In genomic region chr1:154742586-154742985, GRCh38 we compare ENCODE assay signal across 19 cellular contexts.
"Had no signal": no experiment of that assay in that cellular context is flagged by ENCODE, and none has a peak within 500 bp of the region (broad histone marks: within the 10 kb centered on the region; RNA-seq: fewer than 3 reads in every experiment).

No MANE protein-coding gene starts in this region.

- H3K4me3 Mint-ChIP-seq: activated CD4-positive, alpha-beta T cell treated with anti-CD3 and anti-CD28 coated beads, Interleukin-2, amount 10 ng/mL, durations not matched to agents 24 days and 14 days; activated CD8-positive, alpha-beta T cell treated with anti-CD3 and anti-CD28 coated beads, Interleukin-2, amount 10 ng/mL, durations not matched to agents 7 days and 5 days; activated naive CD8-positive, alpha-beta T cell treated with anti-CD3 and anti-CD28 coated beads for 36 hours; activated T-cell treated with anti-CD3 and anti-CD28 coated beads, Interleukin-2, amount 50 U/mL, for 72 hours; dendritic cell treated with granulocyte-macrophage colony-stimulating factor and Interleukin-4, amounts not matched to agents 40 ng/mL and 50 ng/mL, for 4 days; immature natural killer cell; memory B cell; neural crest cell; stimulated activated memory B cell treated with anti-CD40 and anti-IgM and Interleukin-4, amounts not matched to agents 10 μg/mL and 1 μg/mL and 100 μg/mL, for 72 hours had no signal

- H3K36me3 ChIP-seq: heart left ventricle, ovary, thyroid gland had no signal

- H3K27ac Mint-ChIP-seq: activated CD4-positive, alpha-beta T cell treated with anti-CD3 and anti-CD28 coated beads, Interleukin-2, amount 10 ng/mL, durations not matched to agents 24 days and 14 days; activated CD8-positive, alpha-beta T cell treated with anti-CD3 and anti-CD28 coated beads, Interleukin-2, amount 10 ng/mL, durations not matched to agents 7 days and 5 days; activated naive CD8-positive, alpha-beta T cell treated with anti-CD3 and anti-CD28 coated beads for 36 hours; activated T-cell treated with anti-CD3 and anti-CD28 coated beads, Interleukin-2, amount 50 U/mL, for 72 hours; dendritic cell treated with granulocyte-macrophage colony-stimulating factor and Interleukin-4, amounts not matched to agents 40 ng/mL and 50 ng/mL, for 4 days; immature natural killer cell; memory B cell; stimulated activated memory B cell treated with anti-CD40 and anti-IgM and Interleukin-4, amounts not matched to agents 10 μg/mL and 1 μg/mL and 100 μg/mL, for 72 hours had no signal

- H3K9me3 Mint-ChIP-seq: activated naive CD8-positive, alpha-beta T cell treated with anti-CD3 and anti-CD28 coated beads for 36 hours; activated T-cell treated with anti-CD3 and anti-CD28 coated beads, Interleukin-2, amount 50 U/mL, for 72 hours; dendritic cell treated with granulocyte-macrophage colony-stimulating factor and Interleukin-4, amounts not matched to agents 40 ng/mL and 50 ng/mL, for 4 days; immature natural killer cell; memory B cell had no signal

- ATAC-seq: activated CD8-positive, alpha-beta T cell treated with anti-CD3 and anti-CD28 coated beads, Interleukin-2, amount 10 ng/mL, durations not matched to agents 7 days and 5 days; activated T-cell treated with anti-CD3 and anti-CD28 coated beads, Interleukin-2, amount 50 U/mL, for 72 hours; stimulated activated memory B cell treated with anti-CD40 and anti-IgM and Interleukin-4, amounts not matched to agents 10 μg/mL and 1 μg/mL and 100 μg/mL, for 72 hours had no signal

- H3K27ac ChIP-seq: epithelial cell of prostate, ovary, thyroid gland had no signal

- DNase-seq: activated CD4-positive, alpha-beta T cell treated with anti-CD3 and anti-CD28 coated beads, Interleukin-2, amount 10 ng/mL, durations not matched to agents 24 days and 14 days; activated CD4-positive, CD25-positive, alpha-beta regulatory T cell; activated CD8-positive, alpha-beta memory T cell treated with anti-CD3 and anti-CD28 coated beads, Interleukin-2, amount 50 U/mL, for 4 hours; activated CD8-positive, alpha-beta T cell treated with anti-CD3 and anti-CD28 coated beads, Interleukin-2, amount 10 ng/mL, durations not matched to agents 7 days and 5 days; activated gamma-delta T cell; activated naive CD8-positive, alpha-beta T cell treated with anti-CD3 and anti-CD28 coated beads for 36 hours; activated T-cell treated with anti-CD3 and anti-CD28 coated beads, Interleukin-2, amount 50 U/mL, for 72 hours; cerebellar nuclear complex; effector memory CD4-positive, alpha-beta T cell; foreskin melanocyte; heart left ventricle; immature natural killer cell; thyroid gland had no signal

- H3K36me3 Mint-ChIP-seq: immature natural killer cell; memory B cell; stimulated activated memory B cell treated with anti-CD40 and anti-IgM and Interleukin-4, amounts not matched to agents 10 μg/mL and 1 μg/mL and 100 μg/mL, for 72 hours had no signal

- H3K4me1 ChIP-seq: thyroid gland had no signal

- H3K27me3 ChIP-seq: heart left ventricle, ovary, thyroid gland had no signal

- H3K9me3 ChIP-seq: ovary, thyroid gland had no signal

- H3K4me3 ChIP-seq: heart left ventricle, ovary, thyroid gland had no signal
